8 cellular contexts compared by ENCODE assay signal in the genomic region with DNA sequence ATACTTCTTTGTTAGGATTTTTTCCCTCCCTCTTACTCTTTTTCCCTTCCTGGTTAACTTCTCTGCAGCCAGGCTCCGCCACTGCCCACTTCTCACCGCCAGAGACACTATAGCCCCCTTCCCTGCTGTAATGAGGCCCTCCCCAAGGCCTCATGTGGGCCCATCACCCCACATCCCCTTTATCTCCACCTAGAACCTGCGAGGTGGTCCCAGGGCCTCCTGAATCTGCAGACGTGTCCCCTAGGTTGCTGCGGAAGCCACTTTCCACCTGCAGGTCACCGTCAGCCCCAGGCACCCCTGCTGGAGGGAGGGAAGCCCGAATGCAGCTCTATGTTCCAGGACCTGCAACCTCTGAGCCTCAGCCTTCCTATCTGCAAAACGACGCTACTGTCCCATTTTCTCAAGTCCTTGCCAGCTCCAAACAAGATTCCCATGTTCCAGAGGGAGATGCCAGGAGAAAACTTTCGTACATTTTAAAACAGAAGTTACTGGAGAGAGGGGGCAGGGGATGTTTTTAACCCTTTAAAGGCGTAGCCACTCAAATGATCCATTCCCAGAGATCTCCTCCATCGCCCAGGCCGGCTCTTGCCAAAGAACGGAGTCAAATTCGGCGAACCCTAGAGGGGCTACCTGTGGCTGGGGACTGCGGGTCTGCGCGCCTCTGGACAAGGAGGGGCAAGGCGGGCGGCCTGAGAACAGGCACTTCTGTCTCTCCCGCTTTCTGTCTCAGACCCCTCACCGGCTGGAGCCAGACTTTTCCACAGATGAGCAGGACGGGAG. TPM values are rescaled to one million over a fixed set of nuclear protein-coding genes. Genes with fewer than 3 reads are reported as not detected.
DNase-seq lines count a peak whose midpoint lies in the region; ATAC-seq, FAIRE-seq and TF ChIP-seq lines count a peak whose summit lies in the region.

No MANE protein-coding gene starts in this region.

- H3K36me3 ChIP-seq in MM.1S (replicated peaks; ENCODE audit: insufficient read depth, low read length) (no peaks in the 10 kb centered on the region), GM12878 (ENCODE audit: control insufficient read depth in 2 of 2, insufficient read depth in 2 of 2, low read length in 1 of 2) (no peaks in the 10 kb centered on the region), iPS-20b (ENCODE audit: insufficient read depth, low read depth, low read length) (peaks cover 14% of the 10 kb centered on the region; the same call in 1 of the 2 replicates), small intestine (ENCODE audit: control insufficient read depth in 2 of 2, insufficient read depth in 2 of 2, low read length in 2 of 2) (no peaks in the 10 kb centered on the region)

- H3K9ac ChIP-seq in MM.1S (ENCODE audit: low read length) (no peak overlapping the region), GM12878 (ENCODE audit: control insufficient read depth, insufficient read depth, low read length) (no peak overlapping the region), iPS-20b (ENCODE audit: low read depth, low read length) (peak overlapping the region; percentile 94)

- WGBS in GM12878 (ENCODE audit: insufficient coverage, insufficient replicate concordance, low lambda C conversion rate, missing lambda C conversion rate): 53% methylated on average over 23 of the region's 24 CpGs
- 10 to 15% (median 14%) methylated on average over 24 of the region's 24 CpGs for WGBS in small intestine, 3 donors

- TF ChIP-seq CTCF in MM.1S (IDR thresholded peaks at IDR 0.05; ENCODE audit: low read length) (no peak), GM12878 (IDR thresholded peaks at IDR 0.05 in 2 of 3, conservative IDR thresholded peaks at IDR 0.05 in 1 of 3; ENCODE audit: control insufficient read depth in 2 of 3, extremely low read depth in 1 of 3, insufficient read depth in 1 of 3, low read depth in 3 of 3, low read length in 3 of 3) (0 out of 6 replicates have a peak, but pooled peaks of 2 of the 3 experiments have one; percentile 9 to 20)

- CTCF ChIA-PET in GM12878 (lab: Yijun Ruan, JAX): interaction anchor here (0.8 to 1.7 kb wide), 6 partner anchors 14 to 245 kb away, joined by 3 to 6 read pairs (median 3); no protein-coding TSS in a partner anchor

- no peak for TF ChIP-seq RAD21 in GM12878 (IDR thresholded peaks at IDR 0.05; ENCODE audit: insufficient read depth, low read depth, low read length)

- H3K27ac ChIP-seq in MM.1S (ENCODE audit: low read length) (no peak overlapping the region), GM12878 (ENCODE audit: control insufficient read depth, insufficient read depth) (no peak overlapping the region), iPS-20b (ENCODE audit: low read length) (peak overlapping the region; percentile 92), small intestine (ENCODE audit: low read depth in 1 of 2, low read length in 1 of 2) (peak overlapping the region in 1 of 2 donors; percentile 81)

- RAD21 ChIA-PET in GM12878 (lab: Charles Lee; ENCODE audit: unreplicated experiment): no interaction called here

- H3K9me3 ChIP-seq in MM.1S (replicated peaks; ENCODE audit: insufficient read depth, low read length): no peaks in the 10 kb centered on the region
- no peaks in the 10 kb centered on the region; the same call in 2 of the 3 replicates for H3K9me3 ChIP-seq in GM12878 (replicated peaks; ENCODE audit: control insufficient read depth, insufficient read depth, low read length)
- H3K9me3 ChIP-seq in iPS-20b (ENCODE audit: insufficient read depth, low read depth, low read length): no peaks in the 10 kb centered on the region
- H3K9me3 ChIP-seq in small intestine (ENCODE audit: control insufficient read depth, low read depth): no peaks in the 10 kb centered on the region

- H3K4me1 ChIP-seq in MM.1S (ENCODE audit: low read length): no peaks in the 10 kb centered on the region
- H3K4me1 ChIP-seq in GM12878 (ENCODE audit: control insufficient read depth, insufficient read depth, low read length): no peaks in the 10 kb centered on the region
- peaks cover 17% of the 10 kb centered on the region for H3K4me1 ChIP-seq in iPS-20b (ENCODE audit: insufficient read depth, low read length)
- H3K4me1 ChIP-seq in small intestine (ENCODE audit: control insufficient read depth in 2 of 2, insufficient read depth in 1 of 2, low read depth in 1 of 2, low read length in 1 of 2): no peaks in the 10 kb centered on the region

- H3K9me2 ChIP-seq in MM.1S (replicated peaks; ENCODE audit: insufficient read depth, low read length): no peaks in the 10 kb centered on the region

- POLR2A ChIA-PET in GM12878 (lab: Charles Lee): no interaction called here

- peak; percentile 77 for DNase-seq in DMS 273 (lab: John Stamatoyannopoulos, UW; ENCODE audit: unreplicated experiment)
- no peak for DNase-seq in MM.1S
- DNase-seq in GM12878 (ENCODE audit: low read depth, low spot score): no peak
- DNase-seq in small intestine: no peak
- DNase-seq in superior temporal gyrus (ENCODE audit: extremely low spot score): no peak
- DNase-seq in ACHN: no peak

- TF ChIP-seq EP300 in GM12878 (IDR thresholded peaks at IDR 0.05; ENCODE audit: borderline replicate concordance in 1 of 2, control insufficient read depth in 1 of 2, low read depth in 2 of 2, low read length in 2 of 2): no peak

- H3F3A ChIP-seq in MM.1S (ENCODE audit: insufficient read depth, low read length): no peaks in the 10 kb centered on the region

- H3K27me3 ChIP-seq in MM.1S (replicated peaks; ENCODE audit: insufficient read depth, low read length) (peaks cover 8% of the 10 kb centered on the region), GM12878 (replicated peaks in 1 of 2; ENCODE audit: control insufficient read depth in 2 of 2, insufficient read depth in 2 of 2, low read length in 1 of 2) (peaks cover 1 to 6% of the 10 kb centered on the region in 2 experiments; a peak in 2 of 4 replicates), iPS-20b (ENCODE audit: insufficient read depth, low read length) (no peaks in the 10 kb centered on the region; the same call in 1 of the 2 replicates), small intestine (ENCODE audit: control insufficient read depth in 2 of 2, insufficient read depth in 2 of 2, low read length in 2 of 2) (no peaks in the 10 kb centered on the region)

- H3K4me3 ChIP-seq in MM.1S (ENCODE audit: low read length): peak overlapping the region; percentile 57; the same call in 1 of the 2 replicates
- no peak overlapping the region for H3K4me3 ChIP-seq in GM12878
- peak overlapping the region; percentile 92 for H3K4me3 ChIP-seq in iPS-20b (ENCODE audit: low read length)
- H3K4me3 ChIP-seq in small intestine (ENCODE audit: low read depth in 1 of 2, low read length in 2 of 2): peak overlapping the region; percentile 58 to 76

- ATAC-seq in GM12878 (peak; percentile 37; the same call in 2 of the 3 replicates), GM21723 (IDR thresholded peaks at IDR 0.05; ENCODE audit: unreplicated experiment) (no peak)

- peak overlapping the region; percentile 48; the same call in 1 of the 2 replicates for H2AFZ ChIP-seq in MM.1S (ENCODE audit: low read length)
- H2AFZ ChIP-seq in GM12878 (ENCODE audit: control insufficient read depth, low read depth, low read length): no peak overlapping the region

- no TSS peak for BruUV-seq in GM12878 (replicated peaks; lab: Mats Ljungman, UMichigan)

- no peak for FAIRE-seq in GM12878 (lab: Jason Lieb, UNC)
- no peak for FAIRE-seq in small intestine (lab: Jason Lieb, UNC)

- H3K79me2 ChIP-seq in MM.1S (ENCODE audit: low read length) (no peaks in the 10 kb centered on the region), GM12878 (ENCODE audit: control insufficient read depth, insufficient read depth, low read length) (no peaks in the 10 kb centered on the region)

- in situ Hi-C loops in GM12878 (cut with MboI): no loop called here
- in situ Hi-C loops in ACHN (cut with HindIII; ENCODE audit: low pct_ligation_motif_present, low pct_unique_long_range_greater_than_20kb, low sequenced_read_pairs): no loop called here

- H3K4me2 ChIP-seq in MM.1S (ENCODE audit: low read depth, low read length): peak overlapping the region; percentile 56
- no peak overlapping the region for H3K4me2 ChIP-seq in GM12878 (ENCODE audit: control insufficient read depth, insufficient read depth)

- intact Hi-C loops in GM12878 (cut with micrococcal nuclease; ENCODE audit: unreplicated experiment): loop anchor here (5.0 kb wide), 2 partner anchors 71 to 136 kb away; no protein-coding TSS in a partner anchor

- SMC1A ChIA-PET in GM12878 (lab: Charles Lee; ENCODE audit: uncharacterized antibody, unreplicated experiment): no interaction called here

- H4K20me1 ChIP-seq in MM.1S (ENCODE audit: insufficient read depth, low read length) (no peaks in the 10 kb centered on the region), GM12878 (ENCODE audit: control insufficient read depth, insufficient read depth) (peaks cover 3% of the 10 kb centered on the region; the same call in 1 of the 2 replicates)

- TF ChIP-seq POLR2A in GM12878 (IDR thresholded peaks at IDR 0.05; ENCODE audit: low read depth, low read length): no peak

TF ChIP-seq in GM12878, 131 proteins besides CTCF, POLR2A, EP300 and RAD21 (continues in another document):
- TF ChIP-seq, protein P1, sequence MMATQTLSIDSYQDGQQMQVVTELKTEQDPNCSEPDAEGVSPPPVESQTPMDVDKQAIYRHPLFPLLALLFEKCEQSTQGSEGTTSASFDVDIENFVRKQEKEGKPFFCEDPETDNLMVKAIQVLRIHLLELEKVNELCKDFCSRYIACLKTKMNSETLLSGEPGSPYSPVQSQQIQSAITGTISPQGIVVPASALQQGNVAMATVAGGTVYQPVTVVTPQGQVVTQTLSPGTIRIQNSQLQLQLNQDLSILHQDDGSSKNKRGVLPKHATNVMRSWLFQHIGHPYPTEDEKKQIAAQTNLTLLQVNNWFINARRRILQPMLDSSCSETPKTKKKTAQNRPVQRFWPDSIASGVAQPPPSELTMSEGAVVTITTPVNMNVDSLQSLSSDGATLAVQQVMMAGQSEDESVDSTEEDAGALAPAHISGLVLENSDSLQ (IDR thresholded peaks at IDR 0.05): no peak

RNA-seq across cellular contexts. Expression of a gene that starts 0.9 kb away (rescaled TPM):
- 3.1 TPM in 2 replicates for total RNA-seq in GM12878 (2013; cell fraction: nucleolus; rRNA removed)
- 0.38 and 0.73 TPM in 2 replicates for total RNA-seq in GM12878 (2014; rRNA removed)
- 0.51 and 0.54 TPM in 2 replicates for total RNA-seq in GM12878 (2014; rRNA removed; fragmentation: Illumina TruSeq; extraction: Trizol)
- total RNA-seq in GM12878 (2021): 1.5 and 1.6 TPM in 2 replicates
- 0.10 TPM for polyA plus RNA-seq in GM12878 (2011; ENCODE audit: low read depth)
- 0.05 and 0.09 TPM in 2 replicates for polyA plus RNA-seq in GM12878 (2011; rRNA removed)
- polyA plus RNA-seq in GM12878 (2011; cell fraction: cytosol; rRNA removed): 0.07 and 0.16 TPM in 2 replicates
- 0.12 and 0.13 TPM in 2 replicates for polyA plus RNA-seq in GM12878 (2011; cell fraction: nucleus; rRNA removed)
- 0.26 and 0.29 TPM in 2 replicates for polyA plus RNA-seq in GM12878 (2012)
- polyA plus RNA-seq in GM12878 (2014; fragmentation: Illumina TruSeq; extraction: Trizol): 0.44 and 0.60 TPM in 2 replicates
- polyA plus RNA-seq in GM12878 (2014; fragmentation: Nextera tagmentation; extraction: Ambion mirVana): under 1 TPM; 0.45 to 0.66 TPM
- polyA plus RNA-seq in GM12878 (2014; rRNA removed): 0.44 and 0.67 TPM in 2 replicates
- under 1 TPM; 0.42 to 0.43 TPM for polyA plus RNA-seq in GM12878 (2016; fragmentation: Nextera tagmentation; extraction: Ambion mirVana)
- polyA minus RNA-seq in GM12878 (2011; rRNA and poly(A)+ RNA removed): 0.07 and 0.15 TPM in 2 replicates
- not detected in 2 replicates for polyA minus RNA-seq in GM12878 (2011; cell fraction: cytosol; rRNA and poly(A)+ RNA removed)
- under 0.01 TPM in 2 replicates for polyA minus RNA-seq in GM12878 (2011; cell fraction: nucleus; rRNA and poly(A)+ RNA removed)
- 10 to 100 TPM in 1 of 3 donors, 1 to 10 TPM in 2; 1.1 to 11.0 (median 1.9) TPM for polyA plus RNA-seq in small intestine
